Comparison of ENCODE assay signal across 8 cellular contexts in the genomic region with DNA sequence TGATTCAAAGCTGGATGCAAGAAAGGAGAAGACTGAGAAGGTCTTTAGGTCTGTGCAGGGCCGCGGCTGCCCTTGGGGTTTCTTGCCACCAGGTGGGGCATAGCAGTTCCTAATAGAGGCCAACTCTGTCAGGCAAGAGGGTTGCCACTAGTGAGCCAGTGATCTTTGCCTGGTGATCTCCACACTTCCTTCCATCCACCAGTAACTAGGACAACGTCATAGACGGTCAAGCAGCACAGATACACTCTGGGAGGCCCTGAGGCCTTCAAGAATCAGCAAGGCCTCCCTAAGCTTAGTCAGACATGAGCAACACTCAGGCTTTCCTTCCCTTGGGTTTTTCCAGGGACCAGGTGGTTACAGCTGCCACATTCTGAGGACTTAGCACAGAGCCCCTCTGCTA. TPM values are rescaled to one million over a fixed set of nuclear protein-coding genes. Genes with fewer than 3 reads are reported as not detected.
DNase-seq lines count a peak whose midpoint lies in the region; ATAC-seq, FAIRE-seq and TF ChIP-seq lines count a peak whose summit lies in the region.

No MANE protein-coding gene starts in this region.

- no peak overlapping the region for H3K4me3 ChIP-seq in RWPE2 (ENCODE audit: severe bottlenecking)
- H3K4me3 ChIP-seq in HepG2 (replicated peaks in 1 of 3; ENCODE audit: insufficient read depth in 1 of 3, low read depth in 2 of 3, low read length in 3 of 3), result no peak overlapping the region

- H3K79me2 ChIP-seq in HepG2 (ENCODE audit: insufficient read depth, low read length), result no peaks in the 10 kb centered on the region

- H3K4me1 ChIP-seq in RWPE2 (ENCODE audit: insufficient read depth, poor library complexity, severe bottlenecking) (peaks cover 4% of the 10 kb centered on the region), HepG2 (ENCODE audit: insufficient read depth, low read length) (peaks cover 13% of the 10 kb centered on the region)

- intact Hi-C loops in HepG2 (cut with micrococcal nuclease; ENCODE audit: unreplicated experiment), result loop anchor here (1.0 kb wide), 1 partner anchor 109 kb away; no protein-coding TSS in a partner anchor

- TF ChIP-seq CTCF in RWPE2 (IDR thresholded peaks at IDR 0.05; ENCODE audit: poor library complexity, severe bottlenecking) (peak; percentile 26), HepG2 (CRISPR knock-in tag; IDR thresholded peaks at IDR 0.05) (0 out of 2 replicates have a peak, but pooled peaks have one; percentile 35)

- CTCF ChIA-PET in HepG2 (lab: Yijun Ruan, JAX; ENCODE audit: low intra/inter-chr PET ratio, low total read pairs), result interaction anchor here (2.0 kb wide), 1 partner anchor 108 kb away, joined by 15 read pairs; no protein-coding TSS in a partner anchor

- DNase-seq in RWPE2 (ENCODE audit: low spot score), result no peak
- DNase-seq in activated effector memory CD4-positive, alpha-beta T cell treated with Interleukin-2 at 50 U/mL for 16 hours, result peak; percentile 57
- DNase-seq in HepG2 (ENCODE audit: low spot score), result no peak
- DNase-seq in stimulated activated naive CD4-positive, alpha-beta T cell treated with Interleukin-2 at 50 U/mL for 16 hours (lab: John Stamatoyannopoulos, UW), result peak; percentile 44
- no peak for DNase-seq in NCI-H1417 treated with DMSO at 0.1 percent for 48 hours (lab: John Stamatoyannopoulos, UW)
- no peak for DNase-seq in SK-N-DZ (ENCODE audit: low spot score)

- no peak overlapping the region for H3K9ac ChIP-seq in HepG2 (ENCODE audit: insufficient read depth, low read depth, low read length)

- FAIRE-seq in HepG2 (lab: Jason Lieb, UNC), result peak; percentile 21

- no peak overlapping the region for H3K4me2 ChIP-seq in HepG2 (ENCODE audit: low read depth, low read length)

- no peaks in the 10 kb centered on the region for H4K20me1 ChIP-seq in HepG2 (ENCODE audit: insufficient read depth, low read length)

- H3K27me3 ChIP-seq in RWPE2 (ENCODE audit: insufficient read depth, poor library complexity, severe bottlenecking), result no peaks in the 10 kb centered on the region
- no peaks in the 10 kb centered on the region; a peak in 1 of 5 replicates for H3K27me3 ChIP-seq in HepG2 (ENCODE audit: control insufficient read depth in 1 of 2, insufficient read depth in 2 of 2, low read length in 2 of 2)

- TF ChIP-seq EP300 in HepG2 (IDR thresholded peaks at IDR 0.05; ENCODE audit: low read depth in 2 of 2, low read length in 2 of 2) (no peak), HepG2 (CRISPR knock-in tag; IDR thresholded peaks at IDR 0.05; ENCODE audit: borderline replicate concordance) (no peak)

- 28% methylated on average over 2 of the region's 4 CpGs for WGBS in HepG2 (ENCODE audit: low lambda C conversion rate)

- peak; percentile 41; the same call in 1 of the 2 replicates for TF ChIP-seq RAD21 in HepG2 (CRISPR knock-in tag; IDR thresholded peaks at IDR 0.05)

- H3K27ac ChIP-seq in RWPE2 (ENCODE audit: poor library complexity, severe bottlenecking) (no peak overlapping the region), HepG2 (ENCODE audit: extremely low read length, insufficient read depth, low read length) (no peak overlapping the region)

- H3K9me3 ChIP-seq in RWPE2 (ENCODE audit: severe bottlenecking) (no peaks in the 10 kb centered on the region), HepG2 (ENCODE audit: low read length) (no peaks in the 10 kb centered on the region)

- in situ Hi-C loops in HepG2 (cut with HindIII; ENCODE audit: extremely low pct_ligation_motif_present, low pct_unique_long_range_greater_than_20kb), result no loop called here

- H3K36me3 ChIP-seq in RWPE2 (ENCODE audit: low read depth), result no peaks in the 10 kb centered on the region
- no peaks in the 10 kb centered on the region for H3K36me3 ChIP-seq in HepG2 (replicated peaks in 1 of 2; ENCODE audit: control insufficient read depth in 1 of 2, insufficient read depth in 2 of 2, low read length in 2 of 2)

- no peak overlapping the region for H2AFZ ChIP-seq in HepG2 (ENCODE audit: low read length)

- POLR2A ChIA-PET in HepG2 (lab: Yijun Ruan, JAX), result no interaction called here

- TF ChIP-seq POLR2A in HepG2 (IDR thresholded peaks at IDR 0.05; ENCODE audit: insufficient read depth in 1 of 2, low read depth in 2 of 2, low read length in 2 of 2), result no peak

- ATAC-seq in GM18867 (IDR thresholded peaks at IDR 0.05; ENCODE audit: unreplicated experiment) (peak; percentile 40), RWPE2 (ENCODE audit: low read depth) (peak; percentile 65), HepG2 (peak; percentile 84), HG02763 (IDR thresholded peaks at IDR 0.05; ENCODE audit: unreplicated experiment) (no peak)

- no TSS peak for BruUV-seq in HepG2 (replicated peaks; lab: Mats Ljungman, UMichigan)

TF ChIP-seq in HepG2, 621 proteins besides CTCF, POLR2A, EP300 and RAD21:
- no peak for TF ChIP-seq ZNF337 (CRISPR knock-in tag; IDR thresholded peaks at IDR 0.05; ENCODE audit: borderline replicate concordance, low read depth)
- peak; percentile 42 for TF ChIP-seq STAG1 (CRISPR knock-in tag; IDR thresholded peaks at IDR 0.05)
- TF ChIP-seq MED13 (CRISPR knock-in tag; IDR thresholded peaks at IDR 0.05), result no peak
- TF ChIP-seq SMC3 (IDR thresholded peaks at IDR 0.05; ENCODE audit: low read length), result peak; percentile 45; the same call in 1 of the 2 replicates

RNA-seq across cellular contexts. Expression of a gene that starts 32.9 kb away (rescaled TPM):
- 6.2 and 12.4 TPM in 2 replicates for total RNA-seq in HepG2 (2016; rRNA removed; fragmentation: Illumina TruSeq; extraction: Trizol)
- 1.7 TPM in 2 replicates for total RNA-seq in HepG2 (2016; cell fraction: cytosol; rRNA removed; fragmentation: Illumina TruSeq; extraction: Trizol; ENCODE audit: low read depth)
- 6.9 and 11.1 TPM in 2 replicates for total RNA-seq in HepG2 (2016; cell fraction: insoluble cytoplasmic fraction; rRNA removed; fragmentation: Illumina TruSeq; extraction: Trizol)
- total RNA-seq in HepG2 (2016; cell fraction: membrane; rRNA removed; fragmentation: Illumina TruSeq; extraction: Trizol), result 3.0 and 3.9 TPM in 2 replicates
- 19.3 and 20.7 TPM in 2 replicates for total RNA-seq in HepG2 (2016; cell fraction: nucleus; rRNA removed; fragmentation: Illumina TruSeq; extraction: Trizol)
- 9.0 and 9.9 TPM in 2 replicates for polyA plus RNA-seq in HepG2 (2011; rRNA removed)
- polyA plus RNA-seq in HepG2 (2011; cell fraction: cytosol; rRNA removed), result 5.2 and 7.5 TPM in 2 replicates
- polyA plus RNA-seq in HepG2 (2011; cell fraction: nucleus; rRNA removed), result 12.2 and 12.9 TPM in 2 replicates
- 6.8 and 9.0 TPM in 2 replicates for polyA plus RNA-seq in HepG2 (2012)
- polyA plus RNA-seq in HepG2 (2016; cell fraction: cytosol; fragmentation: Illumina TruSeq; extraction: Trizol; ENCODE audit: low read depth), result 0.69 and 0.76 TPM in 2 replicates
- 3.5 and 4.1 TPM in 2 replicates for polyA plus RNA-seq in HepG2 (2016; cell fraction: insoluble cytoplasmic fraction; fragmentation: Illumina TruSeq; extraction: Trizol; ENCODE audit: low read depth)
- polyA plus RNA-seq in HepG2 (2016; cell fraction: membrane; fragmentation: Illumina TruSeq; extraction: Trizol; ENCODE audit: low read depth), result 1.8 and 2.0 TPM in 2 replicates
- 17.9 and 18.5 TPM in 2 replicates for polyA plus RNA-seq in HepG2 (2016; cell fraction: nucleus; fragmentation: Illumina TruSeq; extraction: Trizol; ENCODE audit: insufficient read depth, low read depth)
- 32.7 and 131 TPM in 2 replicates for polyA minus RNA-seq in HepG2 (2011; rRNA and poly(A)+ RNA removed; ENCODE audit: low replicate concordance)
- 14.0 and 16.7 TPM in 2 replicates for polyA minus RNA-seq in HepG2 (2011; cell fraction: cytosol; rRNA and poly(A)+ RNA removed)
- 14.4 and 22.9 TPM in 2 replicates for polyA minus RNA-seq in HepG2 (2011; cell fraction: nucleus; rRNA and poly(A)+ RNA removed)
- polyA plus RNA-seq in SK-N-DZ (2014; cell fraction: cytosol; rRNA removed), result 0.83 and 0.96 TPM in 2 replicates
- polyA plus RNA-seq in SK-N-DZ (2014; cell fraction: nucleus; rRNA removed), result 0.80 and 0.92 TPM in 2 replicates

Comparison
In these comparisons a context has a peak if more than half of its experiments do, and no peak if none do; other contexts are left out.
1. DNase-seq: peak in activated effector memory CD4-positive, alpha-beta T cell treated with Interleukin-2 at 50 U/mL for 16 hours (single experiment) and stimulated activated naive CD4-positive, alpha-beta T cell treated with Interleukin-2 at 50 U/mL for 16 hours (single experiment); none in RWPE2 (single experiment), HepG2 (single experiment), NCI-H1417 treated with DMSO at 0.1 percent for 48 hours (single experiment) and SK-N-DZ (single experiment).